In genomic region chr12:71321130-71321529, GRCh38 we compare ENCODE assay signal across 26 cellular contexts.
"Had no signal": no experiment of that assay in that cellular context is flagged by ENCODE, and none has a peak within 500 bp of the region (broad histone marks: within the 10 kb centered on the region; RNA-seq: fewer than 3 reads in every experiment).

No MANE protein-coding gene starts in this region.

- ATAC-seq: stimulated activated effector memory CD8-positive, alpha-beta T cell treated with anti-CD3 and anti-CD28 coated beads, Interleukin-12 subunit alpha, Interleukin-12 subunit beta, amount 100 ng/mL, for 72 hours; stimulated activated memory B cell treated with anti-CD40 and anti-IgM and Interleukin-4, amounts not matched to agents 10 μg/mL and 1 μg/mL and 100 μg/mL, for 72 hours; stimulated activated naive B cell treated with anti-CD40 and anti-IgM and Interleukin-4, amounts not matched to agents 10 μg/mL and 1 μg/mL and 100 μg/mL, for 72 hours; stimulated activated naive CD8-positive, alpha-beta T cell treated with anti-CD3 and anti-CD28 coated beads, Interleukin-15, amount 100 ng/mL, for 72 hours; stimulated activated naive CD8-positive, alpha-beta T cell treated with anti-CD3 and anti-CD28 coated beads, Interleukin-15, Interleukin-2, amounts not matched to agents 100 U/mL and 50 U/mL, for 24 hours; upper lobe of right lung had no signal

- H3K4me1 ChIP-seq: stomach, suprapubic skin, testis, thyroid gland, tibial artery, tibial nerve, transverse colon, upper lobe of left lung, upper lobe of right lung, uterus, vagina had no signal

- DNase-seq: stimulated activated CD4-positive, alpha-beta T cell treated with anti-CD3 and anti-CD28 coated beads, Interleukin-2, amount 100 ng/mL, for 48 hours; stimulated activated CD4-positive, alpha-beta T cell treated with anti-CD3 and anti-CD28 coated beads, Interleukin-4, amount 100 ng/mL, for 1 hour; stimulated activated CD4-positive, alpha-beta T cell treated with anti-CD3 and anti-CD28 coated beads, Interleukin-4, amount 100 ng/mL, for 24 hours; stimulated activated CD4-positive, alpha-beta T cell treated with anti-CD3 and anti-CD28 coated beads, Interleukin-4, amount 100 ng/mL, for 4 hours; stimulated activated CD8-positive, alpha-beta memory T cell treated with anti-CD3 and anti-CD28 coated beads, Interleukin-4, amount 100 ng/mL, for 48 hours; stimulated activated naive B cell treated with anti-CD40 and anti-IgM and Interleukin-4, amounts not matched to agents 10 μg/mL and 1 μg/mL and 100 μg/mL, for 72 hours; stimulated activated naive CD4-positive, alpha-beta T cell; stimulated activated naive CD4-positive, alpha-beta T cell treated with Interleukin-2 at 50 U/mL for 16 hours; stimulated activated naive CD8-positive, alpha-beta T cell treated with anti-CD3 and anti-CD28 coated beads, Interleukin-15, amount 100 ng/mL, for 72 hours; stimulated activated naive CD8-positive, alpha-beta T cell treated with anti-CD3 and anti-CD28 coated beads, Interleukin-15, Interleukin-2, amounts not matched to agents 100 U/mL and 50 U/mL, for 24 hours; stomach; substantia nigra; testis; thyroid gland; tibial artery; transverse colon; upper lobe of left lung; upper lobe of right lung; uterus had no signal

- H3K27me3 ChIP-seq: stomach, suprapubic skin, testis, thyroid gland, tibial artery, tibial nerve, transverse colon, upper lobe of left lung, upper lobe of right lung, uterus, vagina had no signal

- FAIRE-seq: urothelium cell line had no signal

- H3K9me3 ChIP-seq: testis, thyroid gland had no signal

- H3K27ac ChIP-seq: stomach, suprapubic skin, testis, thoracic aorta, thyroid gland, tibial artery, tibial nerve, transverse colon, upper lobe of left lung, upper lobe of right lung, uterus, vagina had no signal

- H3K4me3 ChIP-seq: stomach, suprapubic skin, testis, thoracic aorta, thyroid gland, tibial artery, tibial nerve, transverse colon, upper lobe of left lung, upper lobe of right lung, uterus, vagina had no signal

- H3K36me3 ChIP-seq: stomach, suprapubic skin, thoracic aorta, thyroid gland, tibial nerve, transverse colon, upper lobe of left lung, upper lobe of right lung, uterus, vagina had no signal
